Comparison of ENCODE assay signal across 7 cellular contexts in the genomic region with DNA sequence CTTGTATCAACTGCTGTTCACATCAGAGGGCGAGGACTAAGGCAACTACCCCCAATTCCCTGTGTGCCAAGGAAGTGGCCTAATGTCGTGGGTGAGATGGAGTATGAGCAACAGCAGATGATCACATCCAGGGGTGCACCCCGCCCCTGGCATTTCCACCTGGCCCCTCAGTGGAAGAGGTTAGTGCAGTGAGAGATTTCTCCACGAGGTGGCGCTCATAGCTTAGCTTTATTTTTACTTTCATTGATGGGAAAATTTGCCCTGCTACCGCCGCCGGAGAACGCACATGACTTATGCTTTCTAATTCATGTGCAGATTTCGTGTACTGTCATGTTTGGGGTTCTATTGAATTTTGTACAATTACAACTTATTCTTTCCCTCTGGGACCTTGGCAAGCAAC.
DNase-seq lines count a peak whose midpoint lies in the region; ATAC-seq, FAIRE-seq and TF ChIP-seq lines count a peak whose summit lies in the region.

No MANE protein-coding gene starts in this region.

- peak; percentile 77 for TF ChIP-seq RAD21 in HepG2 (CRISPR knock-in tag; IDR thresholded peaks at IDR 0.05)

- H3K79me2 ChIP-seq in HepG2 (ENCODE audit: insufficient read depth, low read length): no peaks in the 10 kb centered on the region

- FAIRE-seq in HepG2 (lab: Jason Lieb, UNC): peak; percentile 44

- H3K4me2 ChIP-seq in HepG2 (ENCODE audit: low read depth, low read length): no peak overlapping the region

- no TSS peak for BruUV-seq in HepG2 (replicated peaks; lab: Mats Ljungman, UMichigan)

- H3K4me3 Mint-ChIP-seq in stimulated activated effector memory CD8-positive, alpha-beta T cell treated with anti-CD3 and anti-CD28 coated beads, Interleukin-12 subunit alpha, Interleukin-12 subunit beta, amount 100 ng/mL, for 72 hours: no peak overlapping the region

- ATAC-seq in HepG2: peak; percentile 83
- no peak for ATAC-seq in stimulated activated effector memory CD8-positive, alpha-beta T cell treated with anti-CD3 and anti-CD28 coated beads, Interleukin-12 subunit alpha, Interleukin-12 subunit beta, amount 100 ng/mL, for 72 hours

- no peak overlapping the region for H3K27ac Mint-ChIP-seq in stimulated activated effector memory CD8-positive, alpha-beta T cell treated with anti-CD3 and anti-CD28 coated beads, Interleukin-12 subunit alpha, Interleukin-12 subunit beta, amount 100 ng/mL, for 72 hours

- peak; percentile 72 for TF ChIP-seq CTCF in GM12865 (IDR thresholded peaks at IDR 0.05; ENCODE audit: insufficient read depth, low read depth, low read length, missing control alignments)
- peak; percentile 58 for TF ChIP-seq CTCF in NB4 (IDR thresholded peaks at IDR 0.05; ENCODE audit: low read depth, low read length)
- peak; percentile 86 for TF ChIP-seq CTCF in HepG2 (CRISPR knock-in tag; IDR thresholded peaks at IDR 0.05)

- POLR2A ChIA-PET in HepG2 (lab: Yijun Ruan, JAX): no interaction called here

- H3K9ac ChIP-seq in HepG2 (ENCODE audit: insufficient read depth, low read depth, low read length): no peak overlapping the region

- H3K4me1 Mint-ChIP-seq in stimulated activated effector memory CD8-positive, alpha-beta T cell treated with anti-CD3 and anti-CD28 coated beads, Interleukin-12 subunit alpha, Interleukin-12 subunit beta, amount 100 ng/mL, for 72 hours: no peaks in the 10 kb centered on the region

- H3K27me3 ChIP-seq in HAP-1 (ENCODE audit: low read depth): no peaks in the 10 kb centered on the region
- no peaks in the 10 kb centered on the region for H3K27me3 ChIP-seq in HepG2 (ENCODE audit: control insufficient read depth in 1 of 2, insufficient read depth in 2 of 2, low read length in 2 of 2)

- no peaks in the 10 kb centered on the region for H3K4me1 ChIP-seq in HAP-1
- no peaks in the 10 kb centered on the region for H3K4me1 ChIP-seq in HepG2 (ENCODE audit: insufficient read depth, low read length)

- no peak overlapping the region for H2AFZ ChIP-seq in HepG2 (ENCODE audit: low read length)

- intact Hi-C loops in HepG2 (cut with micrococcal nuclease; ENCODE audit: unreplicated experiment): loop anchor here (1.0 to 5.0 kb wide), 4 partner anchors 620 to 1024 kb away; no protein-coding TSS in a partner anchor

- H4K20me1 ChIP-seq in HepG2 (ENCODE audit: insufficient read depth, low read length): no peaks in the 10 kb centered on the region

- no peak overlapping the region for H3K4me3 ChIP-seq in GM12865 (ENCODE audit: low read depth, low read length)
- H3K4me3 ChIP-seq in HAP-1: no peak overlapping the region
- no peak overlapping the region for H3K4me3 ChIP-seq in NB4 (ENCODE audit: low read depth, low read length)
- no peak overlapping the region for H3K4me3 ChIP-seq in HepG2 (replicated peaks in 1 of 3; ENCODE audit: insufficient read depth in 1 of 3, low read depth in 2 of 3, low read length in 3 of 3)

- DNase-seq in GM12865 (ENCODE audit: low read depth) (peak; percentile 75), HAP-1 (ENCODE audit: low spot score in 2 of 2) (peak; percentile 63 to 82), NB4 (ENCODE audit: low read depth) (peak; percentile 55), SK-N-DZ (ENCODE audit: low spot score) (peak; percentile 42), cerebellar cortex (ENCODE audit: low spot score) (peak; percentile 42), HepG2 (ENCODE audit: low spot score) (peak; percentile 41)
- peak; percentile 22 to 72 for DNase-seq in stimulated activated effector memory CD8-positive, alpha-beta T cell treated with anti-CD3 and anti-CD28 coated beads, Interleukin-12 subunit alpha, Interleukin-12 subunit beta, amount 100 ng/mL, for 72 hours (ENCODE audit: low spot score in 2 of 2)

- no peaks in the 10 kb centered on the region for H3K36me3 ChIP-seq in HAP-1 (replicated peaks)
- no peaks in the 10 kb centered on the region for H3K36me3 ChIP-seq in HepG2 (replicated peaks in 1 of 2; ENCODE audit: control insufficient read depth in 1 of 2, insufficient read depth in 2 of 2, low read length in 2 of 2)

- 6% methylated on average over 7 of the region's 10 CpGs for WGBS in HepG2 (ENCODE audit: low lambda C conversion rate)

- TF ChIP-seq POLR2A in NB4 (IDR thresholded peaks at IDR 0.05; ENCODE audit: extremely low read depth, insufficient read length) (no peak), HepG2 (IDR thresholded peaks at IDR 0.05; ENCODE audit: insufficient read depth in 1 of 2, low read depth in 2 of 2, low read length in 2 of 2) (no peak)

- CTCF ChIA-PET in HepG2 (lab: Yijun Ruan, JAX; ENCODE audit: low intra/inter-chr PET ratio, low total read pairs): interaction anchor here (1.2 to 2.0 kb wide), 2 partner anchors 620 to 1712 kb away, joined by 3 to 18 read pairs; no protein-coding TSS in a partner anchor

- H3K9me3 ChIP-seq in HAP-1: no peaks in the 10 kb centered on the region
- no peaks in the 10 kb centered on the region for H3K9me3 ChIP-seq in HepG2 (ENCODE audit: low read length)

- H3K9me3 Mint-ChIP-seq in stimulated activated effector memory CD8-positive, alpha-beta T cell treated with anti-CD3 and anti-CD28 coated beads, Interleukin-12 subunit alpha, Interleukin-12 subunit beta, amount 100 ng/mL, for 72 hours: peaks cover 4% of the 10 kb centered on the region

- H3K36me3 Mint-ChIP-seq in stimulated activated effector memory CD8-positive, alpha-beta T cell treated with anti-CD3 and anti-CD28 coated beads, Interleukin-12 subunit alpha, Interleukin-12 subunit beta, amount 100 ng/mL, for 72 hours: no peaks in the 10 kb centered on the region

- no peak for TF ChIP-seq EP300 in HepG2 (IDR thresholded peaks at IDR 0.05; ENCODE audit: low read depth in 2 of 2, low read length in 2 of 2)
- no peak for TF ChIP-seq EP300 in HepG2 (CRISPR knock-in tag; IDR thresholded peaks at IDR 0.05; ENCODE audit: borderline replicate concordance)

- no peak overlapping the region for H3K27ac ChIP-seq in HepG2 (ENCODE audit: extremely low read length, insufficient read depth, low read length)

- in situ Hi-C loops in HAP-1 (cut with MboI; ENCODE audit: low sequenced_read_pairs): loop anchor here (25.0 kb wide), 2 partner anchors 556 to 1244 kb away; no protein-coding TSS in a partner anchor
- in situ Hi-C loops in HepG2 (cut with HindIII; ENCODE audit: extremely low pct_ligation_motif_present, low pct_unique_long_range_greater_than_20kb): loop anchor here (5.0 to 25.0 kb wide), 3 partner anchors 94 to 619 kb away; no protein-coding TSS in a partner anchor

TF ChIP-seq in HepG2, 621 proteins besides CTCF, POLR2A, EP300 and RAD21 (continues in another document):
- no peak for TF ChIP-seq ZNF607 (CRISPR knock-in tag; IDR thresholded peaks at IDR 0.05; ENCODE audit: borderline replicate concordance)
- peak; percentile 13 for TF ChIP-seq PATZ1 (CRISPR knock-in tag; IDR thresholded peaks at IDR 0.05)
- no peak for TF ChIP-seq ELF4 (CRISPR knock-in tag; IDR thresholded peaks at IDR 0.05; ENCODE audit: borderline replicate concordance)
- TF ChIP-seq MEIS2 (CRISPR knock-in tag; IDR thresholded peaks at IDR 0.05): no peak
- TF ChIP-seq SMARCE1 (IDR thresholded peaks at IDR 0.05; ENCODE audit: borderline replicate concordance): no peak
- peak; percentile 93 for TF ChIP-seq STAG1 (CRISPR knock-in tag; IDR thresholded peaks at IDR 0.05)
- no peak for TF ChIP-seq GMEB2 (CRISPR knock-in tag; IDR thresholded peaks at IDR 0.05; ENCODE audit: low read depth)
- TF ChIP-seq ZNF512 (CRISPR knock-in tag; IDR thresholded peaks at IDR 0.05): no peak
